17 cellular contexts compared by ENCODE assay signal in genomic region chr20:44711237-44711636, GRCh38. TPM values are rescaled to one million over a fixed set of nuclear protein-coding genes. Genes with fewer than 3 reads are reported as not detected.
"Had no signal": no experiment of that assay in that cellular context is flagged by ENCODE, and none has a peak within 500 bp of the region (broad histone marks: within the 10 kb centered on the region; RNA-seq: fewer than 3 reads in every experiment).

No MANE protein-coding gene starts in this region.

- ATAC-seq: body of pancreas; stimulated activated effector memory CD8-positive, alpha-beta T cell treated with anti-CD3 and anti-CD28 coated beads, Interleukin-12 subunit alpha, Interleukin-12 subunit beta, amount 100 ng/mL, for 72 hours had no signal

- H3K9me3 ChIP-seq: body of pancreas, transverse colon had no signal

- DNase-seq: activated B cell treated with CpG ODN at 0.5 μM for 24 hours; activated CD4-positive, alpha-beta T cell treated with anti-CD3 and anti-CD28 coated beads, Interleukin-2, amount 50 U/mL, for 1 hour; amniotic stem cell; body of pancreas; endodermal cell; erythroblast; retina; small intestine; T-helper 2 cell; transverse colon had no signal

- H3K36me3 ChIP-seq: transverse colon had no signal

- H3K27ac ChIP-seq: body of pancreas, parathyroid adenoma, transverse colon had no signal

- H3K27me3 ChIP-seq: body of pancreas, transverse colon had no signal

- H3K4me3 ChIP-seq: body of pancreas, transverse colon had no signal

RNA-seq across cellular contexts. Expression of gene CCN5, which starts 3.9 kb away (rescaled TPM):
- total RNA-seq: activated B cell treated with CpG ODN at 0.5 μM for 24 hours, cerebellum, dermis microvascular lymphatic vessel endothelial cell, endodermal cell, mesothelial cell of epicardium, neural crest cell had no signal

RNA-seq across cellular contexts. Expression of gene KCNK15, which starts 34.4 kb away (rescaled TPM):
- total RNA-seq: dermis microvascular lymphatic vessel endothelial cell, myocyte, neural crest cell had no signal
